In genomic region chr9:128249558-128249913, GRCh38 we compare ENCODE assay signal across 14 cellular contexts. TPM values are rescaled to one million over a fixed set of nuclear protein-coding genes. Genes with fewer than 3 reads are reported as not detected.
DNase-seq lines count a peak whose midpoint lies in the region; ATAC-seq and TF ChIP-seq lines count a peak whose summit lies in the region.
"Had no signal": no experiment of that assay in that cellular context is flagged by ENCODE, and none has a peak within 500 bp of the region (broad histone marks: within the 10 kb centered on the region; RNA-seq: fewer than 3 reads in every experiment).

No MANE protein-coding gene starts in this region.

- no peak for TF ChIP-seq EP300 in esophagus muscularis mucosa (IDR thresholded peaks at IDR 0.05)

- POLR2A ChIA-PET in RWPE1 (lab: Yijun Ruan, JAX; ENCODE audit: low non-redundant PET): interaction anchor here (1.3 kb wide), 1 partner anchor 26 kb away, joined by 4 read pairs; the partner anchor contains the start of genes GOLGA2 and SWI5

- ATAC-seq in stimulated activated effector memory CD8-positive, alpha-beta T cell treated with anti-CD3 and anti-CD28 coated beads, Interleukin-12 subunit alpha, Interleukin-12 subunit beta, amount 100 ng/mL, for 72 hours: no peak
- ATAC-seq in HG02588 (IDR thresholded peaks at IDR 0.05; ENCODE audit: unreplicated experiment): no peak

- intact Hi-C loops in colonic mucosa (cut with DNase I): no loop called here
- intact Hi-C loops in esophagus muscularis mucosa (cut with DNase I): no loop called here

- peak overlapping the region; percentile 80 for H3K4me3 Mint-ChIP-seq in activated T-cell treated with anti-CD3 and anti-CD28 coated beads, Interleukin-2, amount 50 U/mL, for 24 hours
- peak overlapping the region; percentile 83 for H3K4me3 Mint-ChIP-seq in endothelial cell (ENCODE audit: unreplicated experiment)
- H3K4me3 Mint-ChIP-seq in stimulated activated effector memory CD8-positive, alpha-beta T cell treated with anti-CD3 and anti-CD28 coated beads, Interleukin-12 subunit alpha, Interleukin-12 subunit beta, amount 100 ng/mL, for 72 hours: peak overlapping the region; percentile 81

- TF ChIP-seq POLR2A in esophagus muscularis mucosa (IDR thresholded peaks at IDR 0.05; ENCODE audit: low read depth): no peak

- H3K27ac Mint-ChIP-seq in activated T-cell treated with anti-CD3 and anti-CD28 coated beads, Interleukin-2, amount 50 U/mL, for 24 hours: no peak overlapping the region
- H3K27ac Mint-ChIP-seq in endothelial cell (ENCODE audit: unreplicated experiment): no peak overlapping the region
- no peak overlapping the region for H3K27ac Mint-ChIP-seq in stimulated activated effector memory CD8-positive, alpha-beta T cell treated with anti-CD3 and anti-CD28 coated beads, Interleukin-12 subunit alpha, Interleukin-12 subunit beta, amount 100 ng/mL, for 72 hours

- DNase-seq in activated T-cell treated with anti-CD3 and anti-CD28 coated beads, Interleukin-2, amount 50 U/mL, for 24 hours: no peak
- no peak for DNase-seq in activated T-cell treated with anti-CD3 and anti-CD28 coated beads, Interleukin-2, amount 50 U/mL, for 1 hour
- DNase-seq in RWPE1 (ENCODE audit: low spot score) (no peak), endothelial cell (ENCODE audit: low spot score) (no peak), colonic mucosa (no peak), esophagus muscularis mucosa (ENCODE audit: extremely low spot score) (no peak)
- DNase-seq in stimulated activated effector memory CD8-positive, alpha-beta T cell treated with anti-CD3 and anti-CD28 coated beads, Interleukin-12 subunit alpha, Interleukin-12 subunit beta, amount 100 ng/mL, for 72 hours (ENCODE audit: low spot score in 2 of 2): no peak
- DNase-seq: GOT3, NCI-H1694 treated with DMSO at 0.1 percent for 48 hours, NCI-H774, SK-N-SH had no signal

- no peaks in the 10 kb centered on the region for H3K36me3 ChIP-seq in colonic mucosa
- H3K36me3 ChIP-seq in esophagus muscularis mucosa: peaks cover 0 to 11% (median 0%) of the 10 kb centered on the region in 4 donors

- H3K9me3 ChIP-seq in colonic mucosa (no peaks in the 10 kb centered on the region), esophagus muscularis mucosa (no peaks in the 10 kb centered on the region)
- H3K9me3 ChIP-seq: SK-N-SH, tibial nerve had no signal

- no peak overlapping the region for H3K4me3 ChIP-seq in colonic mucosa
- no peak overlapping the region for H3K4me3 ChIP-seq in esophagus muscularis mucosa

- WGBS in esophagus muscularis mucosa: 87% methylated on average over 8 of the region's 8 CpGs

- H3K4me1 ChIP-seq in colonic mucosa: no peaks in the 10 kb centered on the region
- peaks cover 30 to 38% (median 36%) of the 10 kb centered on the region in 4 donors for H3K4me1 ChIP-seq in esophagus muscularis mucosa

- peaks cover 17% of the 10 kb centered on the region for H3K4me1 Mint-ChIP-seq in activated T-cell treated with anti-CD3 and anti-CD28 coated beads, Interleukin-2, amount 50 U/mL, for 24 hours (ENCODE audit: low read depth)
- H3K4me1 Mint-ChIP-seq in endothelial cell (ENCODE audit: unreplicated experiment): peaks cover 24% of the 10 kb centered on the region
- H3K4me1 Mint-ChIP-seq in stimulated activated effector memory CD8-positive, alpha-beta T cell treated with anti-CD3 and anti-CD28 coated beads, Interleukin-12 subunit alpha, Interleukin-12 subunit beta, amount 100 ng/mL, for 72 hours: peaks cover 22% of the 10 kb centered on the region

- H3K27me3 Mint-ChIP-seq in activated T-cell treated with anti-CD3 and anti-CD28 coated beads, Interleukin-2, amount 50 U/mL, for 24 hours: peaks cover 10% of the 10 kb centered on the region
- peaks cover 13% of the 10 kb centered on the region for H3K27me3 Mint-ChIP-seq in endothelial cell (ENCODE audit: unreplicated experiment)

- H3K9me3 Mint-ChIP-seq in activated T-cell treated with anti-CD3 and anti-CD28 coated beads, Interleukin-2, amount 50 U/mL, for 24 hours: no peaks in the 10 kb centered on the region
- no peaks in the 10 kb centered on the region for H3K9me3 Mint-ChIP-seq in endothelial cell (ENCODE audit: unreplicated experiment)
- H3K9me3 Mint-ChIP-seq in stimulated activated effector memory CD8-positive, alpha-beta T cell treated with anti-CD3 and anti-CD28 coated beads, Interleukin-12 subunit alpha, Interleukin-12 subunit beta, amount 100 ng/mL, for 72 hours: no peaks in the 10 kb centered on the region
- H3K9me3 Mint-ChIP-seq: brain had no signal

- H3K9ac ChIP-seq in colonic mucosa (ENCODE audit: low read depth in 2 of 2, low read length in 2 of 2): no peak overlapping the region
- H3K9ac ChIP-seq: SK-N-SH had no signal

- TF ChIP-seq CTCF in RWPE1 (conservative IDR thresholded peaks at IDR 0.05; ENCODE audit: low read depth) (no peak), endothelial cell (IDR thresholded peaks at IDR 0.05; ENCODE audit: unreplicated experiment) (no peak), colonic mucosa (IDR thresholded peaks at IDR 0.05) (no peak), esophagus muscularis mucosa (IDR thresholded peaks at IDR 0.05) (no peak)

- CTCF ChIA-PET in RWPE1 (lab: Yijun Ruan, JAX): interaction anchor here (0.6 to 0.7 kb wide), 3 partner anchors 132 to 1526 kb away, joined by 4 to 6 read pairs (median 4); no protein-coding TSS in a partner anchor

- no peaks in the 10 kb centered on the region for H3K36me3 Mint-ChIP-seq in activated T-cell treated with anti-CD3 and anti-CD28 coated beads, Interleukin-2, amount 50 U/mL, for 24 hours (ENCODE audit: low read depth)
- peaks cover 9% of the 10 kb centered on the region for H3K36me3 Mint-ChIP-seq in endothelial cell (ENCODE audit: low read depth, unreplicated experiment)
- H3K36me3 Mint-ChIP-seq in stimulated activated effector memory CD8-positive, alpha-beta T cell treated with anti-CD3 and anti-CD28 coated beads, Interleukin-12 subunit alpha, Interleukin-12 subunit beta, amount 100 ng/mL, for 72 hours: peaks cover 9% of the 10 kb centered on the region

- no peaks in the 10 kb centered on the region for H3K27me3 ChIP-seq in colonic mucosa
- peaks cover 0 to 24% (median 2%) of the 10 kb centered on the region in 4 donors for H3K27me3 ChIP-seq in esophagus muscularis mucosa
- H3K27me3 ChIP-seq: tibial nerve had no signal

- H3K27ac ChIP-seq in RWPE1 (peak overlapping the region; percentile 54), colonic mucosa (no peak overlapping the region), esophagus muscularis mucosa (replicated peaks in 1 of 4) (no peak overlapping the region)

RNA-seq across cellular contexts. Expression of gene GOLGA2, which starts 26.3 kb away (rescaled TPM):
- total RNA-seq in endothelial cell (ENCODE audit: unreplicated experiment): 69.4 TPM
- total RNA-seq in colonic mucosa: 10 to 100 TPM; 88.6 to 92.2 TPM
- 100 to 1,000 TPM in 2 of 4 donors, 10 to 100 TPM in 2; 71.1 to 108 (median 101) TPM for total RNA-seq in esophagus muscularis mucosa

RNA-seq across cellular contexts. Expression of gene SWI5, which starts 26.5 kb away (rescaled TPM):
- total RNA-seq in endothelial cell (ENCODE audit: unreplicated experiment): 26.8 TPM
- total RNA-seq in colonic mucosa: 10 to 100 TPM; 14.4 to 24.2 TPM
- 10 to 100 TPM; 16.2 to 26.6 (median 21.0) TPM for total RNA-seq in esophagus muscularis mucosa

RNA-seq across cellular contexts. Expression of gene DNM1, which starts 46.4 kb away (rescaled TPM):
- total RNA-seq in endothelial cell (ENCODE audit: unreplicated experiment): 8.0 TPM
- total RNA-seq in colonic mucosa: 1 to 10 TPM; 2.5 to 6.8 TPM
- total RNA-seq in esophagus muscularis mucosa: 10 to 100 TPM; 10.9 to 27.0 (median 16.8) TPM

RNA-seq across cellular contexts. Expression of gene CIZ1, which starts 58.2 kb away (rescaled TPM):
- total RNA-seq in endothelial cell (ENCODE audit: unreplicated experiment) (156 TPM), colonic mucosa (10 to 100 TPM; 97.5 to 97.7 TPM), esophagus muscularis mucosa (100 to 1,000 TPM in 1 of 4 donors, 10 to 100 TPM in 3; 57.5 to 110 (median 73.2) TPM)
